In genomic region chrX:102959471-102959870, GRCh38 we compare ENCODE assay signal across 15 cellular contexts. TPM values are rescaled to one million over a fixed set of nuclear protein-coding genes. Genes with fewer than 3 reads are reported as not detected.
DNase-seq lines count a peak whose midpoint lies in the region; ATAC-seq, FAIRE-seq and TF ChIP-seq lines count a peak whose summit lies in the region.
"Had no signal": no experiment of that assay in that cellular context is flagged by ENCODE, and none has a peak within 500 bp of the region (broad histone marks: within the 10 kb centered on the region; RNA-seq: fewer than 3 reads in every experiment).

No MANE protein-coding gene starts in this region.

- DNase-seq in AG20443 (ENCODE audit: low spot score) (peak; percentile 49), HTR-8/SVneo (ENCODE audit: insufficient read length, low spot score) (peak; percentile 10), astrocyte of the spinal cord (ENCODE audit: low read depth, low spot score) (peak; percentile 55), hepatic stellate cell (ENCODE audit: low spot score) (peak; percentile 46), erythroblast (lab: John Stamatoyannopoulos, UW) (no peak), mesenteric fat pad (ENCODE audit: low spot score) (no peak)
- no peak for DNase-seq in stimulated activated CD4-positive, alpha-beta T cell treated with anti-CD3 and anti-CD28 coated beads, Interleukin-12 subunit alpha, Interleukin-12 subunit beta, amount 100 ng/mL, for 4 hours
- DNase-seq: activated naive CD4-positive, alpha-beta T cell treated with anti-CD3 and anti-CD28 coated beads, Interleukin-2, amount 50 U/mL, for 16 hours; cerebellar nuclear complex; ovary had no signal

- TF ChIP-seq CTCF in astrocyte of the spinal cord (IDR thresholded peaks at IDR 0.05; ENCODE audit: low read depth, low read length): no peak

- in situ Hi-C loops in astrocyte of the spinal cord (cut with HindIII; ENCODE audit: low sequenced_read_pairs): no loop called here

- no peak overlapping the region for H3K4me3 ChIP-seq in astrocyte of the spinal cord (ENCODE audit: low read depth, low read length)
- H3K4me3 ChIP-seq: GM12878, ovary, thoracic aorta had no signal

- ATAC-seq in GM21576 (IDR thresholded peaks at IDR 0.05; ENCODE audit: unreplicated experiment): no peak
- ATAC-seq: GM12878, SK-N-SH treated with all-trans-retinoic acid at 6 μM for 48 hours had no signal

- TF ChIP-seq POLR2A in erythroblast (IDR thresholded peaks at IDR 0.05; ENCODE audit: low read length): no peak

- no peak for FAIRE-seq in HTR-8/SVneo (lab: Jason Lieb, UNC)
- FAIRE-seq: GM12878 had no signal

RNA-seq across cellular contexts. Expression of gene RAB40AL, which starts 22.4 kb away (rescaled TPM):
- total RNA-seq in mesenteric fat pad: 1.7 TPM
- total RNA-seq: epithelial cell of proximal tubule had no signal

Comparison
In these comparisons a context has a peak if more than half of its experiments do, and no peak if none do; other contexts are left out.
1. DNase-seq: peak in AG20443 (single experiment), HTR-8/SVneo (single experiment), astrocyte of the spinal cord (single experiment) and hepatic stellate cell (single experiment); none in stimulated activated CD4-positive, alpha-beta T cell treated with anti-CD3 and anti-CD28 coated beads, Interleukin-12 subunit alpha, Interleukin-12 subunit beta, amount 100 ng/mL, for 4 hours (single experiment), erythroblast (0 of 2) and mesenteric fat pad (single experiment).